17 cellular contexts compared by ENCODE assay signal in genomic region chr13:40446365-40446764, GRCh38.
A peak's percentile ranks its signal among the peaks of the same experiment; 100 is the strongest.
DNase-seq lines count a peak whose midpoint lies in the region; TF ChIP-seq lines count a peak whose summit lies in the region.
"Had no signal": no experiment of that assay in that cellular context is flagged by ENCODE, and none has a peak within 500 bp of the region (broad histone marks: within the 10 kb centered on the region; RNA-seq: fewer than 3 reads in every experiment).

No MANE protein-coding gene starts in this region.

- DNase-seq in DMS53 (lab: John Stamatoyannopoulos, UW) (peak; percentile 7), DMS53 treated with DMSO at 0.1 percent for 48 hours (lab: John Stamatoyannopoulos, UW; ENCODE audit: unreplicated experiment) (no peak), OCI-LY7 (ENCODE audit: low spot score) (no peak), fibroblast of pulmonary artery (ENCODE audit: low read depth) (peak; percentile 36), COLO829 (ENCODE audit: low spot score) (no peak), mesenteric fat pad (ENCODE audit: low spot score) (no peak)
- DNase-seq in stimulated activated CD4-positive, alpha-beta T cell treated with anti-CD3 and anti-CD28 coated beads, Interleukin-2, amount 100 ng/mL, for 48 hours = no peak
- DNase-seq: activated CD8-positive, alpha-beta memory T cell treated with anti-CD3 and anti-CD28 coated beads, Interleukin-2, amount 10 ng/mL, durations not matched to agents 7 days and 5 days; COR-L47; endodermal cell; GOT3; kidney; NCI-H446 treated with DMSO at 0.1 percent for 48 hours; tibial artery had no signal

- H3K27me3 ChIP-seq in subcutaneous abdominal adipose tissue (ENCODE audit: control insufficient read depth in 5 of 5, insufficient read depth in 4 of 5, low read length in 5 of 5) = no peaks in the 10 kb centered on the region
- H3K27me3 ChIP-seq: cardiac muscle cell, tibial artery had no signal

- H3K27ac ChIP-seq in OCI-LY7 (ENCODE audit: low read depth, low read length, poor library complexity, severe bottlenecking) = peak overlapping the region; percentile 92
- H3K27ac ChIP-seq in subcutaneous abdominal adipose tissue (ENCODE audit: low read depth, low read length) = peak overlapping the region; percentile 22
- H3K27ac ChIP-seq: 22Rv1, cardiac muscle cell, tibial artery had no signal

- no peaks in the 10 kb centered on the region for H4K20me1 ChIP-seq in OCI-LY7 (ENCODE audit: insufficient read depth, low read length)

- no peak overlapping the region for H3K9ac ChIP-seq in subcutaneous abdominal adipose tissue (ENCODE audit: low read length in 5 of 5)

- CTCF ChIA-PET in OCI-LY7 (lab: Charles Lee; ENCODE audit: unreplicated experiment) = no interaction called here

- H3K4me1 ChIP-seq in OCI-LY7 (ENCODE audit: insufficient read depth, low read length, poor library complexity, severe bottlenecking) (peaks cover 76% of the 10 kb centered on the region), subcutaneous abdominal adipose tissue (ENCODE audit: control insufficient read depth in 5 of 5, insufficient read depth in 5 of 5, low read length in 5 of 5) (peaks cover 9 to 45% (median 39%) of the 10 kb centered on the region in 5 donors)

- no TSS peak for BruUV-seq in OCI-LY7 (replicated peaks; lab: Mats Ljungman, UMichigan)

- H3K36me3 ChIP-seq in OCI-LY7 (ENCODE audit: insufficient read depth, low read length) (peaks cover 26% of the 10 kb centered on the region), subcutaneous abdominal adipose tissue (ENCODE audit: control insufficient read depth in 5 of 5, insufficient read depth in 5 of 5, low read length in 5 of 5) (no peaks in the 10 kb centered on the region)
- H3K36me3 ChIP-seq: cardiac muscle cell, tibial artery had no signal

- intact Hi-C loops in OCI-LY7 (cut with micrococcal nuclease; ENCODE audit: unreplicated experiment) = loop anchor here (10.0 kb wide), 1 partner anchor 502 kb away; no protein-coding TSS in a partner anchor

- POLR2A ChIA-PET in OCI-LY7 (lab: Charles Lee) = interaction anchor here (0.5 to 4.0 kb wide), 2 partner anchors 14 to 183 kb away, joined by 4 to 57 read pairs; no protein-coding TSS in a partner anchor

- peak overlapping the region; percentile 19; the same call in 1 of the 2 replicates for H3K4me2 ChIP-seq in OCI-LY7 (ENCODE audit: low read length)

- no peak overlapping the region for H2AFZ ChIP-seq in OCI-LY7 (ENCODE audit: low read length)

- H3K4me3 ChIP-seq in OCI-LY7 (ENCODE audit: low read depth, low read length, poor library complexity, severe bottlenecking) (no peak overlapping the region), fibroblast of pulmonary artery (replicated peaks; ENCODE audit: low read depth, low read length) (no peak overlapping the region), subcutaneous abdominal adipose tissue (ENCODE audit: low read depth in 1 of 5, low read length in 5 of 5) (no peak overlapping the region)
- H3K4me3 ChIP-seq: cardiac muscle cell, tibial artery had no signal

- H3K9me3 ChIP-seq in OCI-LY7 (ENCODE audit: low read length) (peaks cover 30% of the 10 kb centered on the region), subcutaneous abdominal adipose tissue (ENCODE audit: control insufficient read depth in 5 of 5, low read length in 5 of 5) (peaks cover 0 to 5% (median 0%) of the 10 kb centered on the region in 5 donors)
- H3K9me3 ChIP-seq: tibial artery had no signal

- TF ChIP-seq CTCF in OCI-LY7 (conservative IDR thresholded peaks at IDR 0.05; ENCODE audit: low read length) (no peak), fibroblast of pulmonary artery (IDR thresholded peaks at IDR 0.05; ENCODE audit: low read length, missing control alignments) (no peak)

- H3K9me2 ChIP-seq in OCI-LY7 (ENCODE audit: insufficient read depth, low read length) = no peaks in the 10 kb centered on the region

- H3K79me2 ChIP-seq in OCI-LY7 (ENCODE audit: insufficient read depth, low read depth, low read length) = no peaks in the 10 kb centered on the region

Comparison
In these comparisons a context has a peak if more than half of its experiments do, and no peak if none do; other contexts are left out.
1. DNase-seq: peak in DMS53 (single experiment) and fibroblast of pulmonary artery (single experiment); none in DMS53 treated with DMSO at 0.1 percent for 48 hours (single experiment), OCI-LY7 (single experiment), stimulated activated CD4-positive, alpha-beta T cell treated with anti-CD3 and anti-CD28 coated beads, Interleukin-2, amount 100 ng/mL, for 48 hours (0 of 2), COLO829 (single experiment) and mesenteric fat pad (single experiment).